ENCODE assay signal across 8 cellular contexts in the genomic region with DNA sequence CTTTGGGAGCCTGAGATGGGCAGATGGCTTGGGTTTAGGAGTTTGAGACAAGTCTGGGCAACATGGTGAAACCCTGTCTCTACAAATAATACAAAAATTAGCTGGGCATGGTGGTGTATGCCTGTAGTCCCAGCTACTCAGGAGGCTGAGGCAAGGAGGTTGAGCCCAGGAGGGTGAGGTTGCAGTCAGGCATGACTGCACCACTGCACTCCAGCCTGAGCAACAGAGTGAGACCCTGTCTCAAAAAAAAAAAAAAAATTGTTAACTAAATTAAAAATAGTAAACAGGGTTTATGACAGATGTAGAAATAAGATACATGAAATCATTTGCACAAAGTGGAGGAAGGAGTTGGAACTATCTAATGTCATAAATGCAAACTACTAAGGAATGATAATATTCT. TPM values are rescaled to one million over a fixed set of nuclear protein-coding genes. Genes with fewer than 3 reads are reported as not detected.
"Had no signal": no experiment of that assay in that cellular context is flagged by ENCODE, and none has a peak within 500 bp of the region (broad histone marks: within the 10 kb centered on the region; RNA-seq: fewer than 3 reads in every experiment).

No MANE protein-coding gene starts in this region.

RNA-seq across cellular contexts. Expression of gene CCR6, which starts 34.2 kb away (rescaled TPM):
- total RNA-seq: activated CD4-positive, alpha-beta T cell treated with anti-CD3 and anti-CD28 coated beads, Interleukin-2, amount 10 ng/mL, durations not matched to agents 24 days and 14 days; cerebellum; NCI-H460; PC-9; Right ventricle myocardium inferior; SK-MEL-5; T-helper 2 cell treated with Interferon-gamma antibody and Interleukin-4, amounts not matched to agents 100 ng/mL and 5 ng/mL, for 36 hours had no signal
- polyA plus RNA-seq: aorta had no signal
